ENCODE assay signal across 18 cellular contexts in the genomic region with DNA sequence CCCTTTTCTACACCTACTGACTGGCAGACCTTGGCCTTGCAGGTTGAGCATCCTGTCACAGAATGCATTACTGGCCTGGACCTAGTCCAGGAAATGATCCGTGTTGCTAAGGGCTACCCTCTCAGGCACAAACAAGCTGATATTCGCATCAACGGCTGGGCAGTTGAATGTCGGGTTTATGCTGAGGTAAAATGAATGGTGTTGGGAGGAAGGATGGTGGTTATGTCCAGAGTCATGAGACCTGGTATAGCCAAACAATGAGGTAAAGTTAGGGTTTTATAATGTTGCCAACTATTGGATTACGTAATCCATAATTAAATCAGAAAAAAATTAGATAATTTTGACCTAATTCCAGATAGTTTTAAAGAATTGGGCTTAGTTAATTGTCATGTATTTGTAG.
DNase-seq lines count a peak whose midpoint lies in the region; ATAC-seq, FAIRE-seq and TF ChIP-seq lines count a peak whose summit lies in the region.
"Had no signal": no experiment of that assay in that cellular context is flagged by ENCODE, and none has a peak within 500 bp of the region (broad histone marks: within the 10 kb centered on the region; RNA-seq: fewer than 3 reads in every experiment).

No MANE protein-coding gene starts in this region.

- H3K4me3 ChIP-seq in mammary epithelial cell (replicated peaks in 1 of 3; ENCODE audit: insufficient read depth in 1 of 3, low read depth in 2 of 3, low read length in 3 of 3) (no peak overlapping the region), small intestine (ENCODE audit: low read depth in 1 of 2, low read length in 2 of 2) (no peak overlapping the region)
- H3K4me3 ChIP-seq: left lung, vagina had no signal

- CTCF ChIA-PET in mammary epithelial cell (lab: Charles Lee; ENCODE audit: low non-redundant PET): no interaction called here
- CTCF ChIA-PET in MCF 10A (lab: Yijun Ruan, JAX): interaction anchor here (0.5 kb wide), 1 partner anchor 87 kb away, joined by 3 read pairs; no protein-coding TSS in a partner anchor

- intact Hi-C loops in mammary epithelial cell (cut with micrococcal nuclease): no loop called here
- intact Hi-C loops in MCF 10A (cut with micrococcal nuclease): no loop called here

- in situ Hi-C loops in mammary epithelial cell (cut with MboI; ENCODE audit: low sequenced_read_pairs in 2 of 2): no loop called here

- H3K36me3 Mint-ChIP-seq in MCF 10A (ENCODE audit: insufficient read depth, unreplicated experiment): peaks cover 7% of the 10 kb centered on the region

- peak; percentile 20 for DNase-seq in mammary epithelial cell
- DNase-seq in MCF 10A (ENCODE audit: unreplicated experiment): no peak
- DNase-seq in NCI-H524 (lab: John Stamatoyannopoulos, UW): peak; percentile 44 to 75
- peak; percentile 43 to 61 for DNase-seq in cerebellar nuclear complex (lab: John Stamatoyannopoulos, UW)
- DNase-seq in small intestine: peak; percentile 1
- no peak for DNase-seq in GOT3 (lab: John Stamatoyannopoulos, UW)
- DNase-seq in SW 1271 (lab: John Stamatoyannopoulos, UW): no peak
- DNase-seq: activated CD4-positive, alpha-beta T cell treated with anti-CD3 and anti-CD28 coated beads for 4 hours; activated T-cell treated with anti-CD3 and anti-CD28 coated beads, Interleukin-2, amount 50 U/mL, for 24 hours; amniotic stem cell; head of caudate nucleus; left lung; naive thymus-derived CD8-positive, alpha-beta T cell; right cardiac atrium; stimulated activated CD4-positive, alpha-beta T cell treated with anti-CD3 and anti-CD28 coated beads, Interleukin-4, amount 100 ng/mL, for 4 hours; stimulated activated naive B cell treated with anti-CD40 and anti-IgM and Interleukin-4, amounts not matched to agents 10 μg/mL and 1 μg/mL and 100 μg/mL, for 72 hours had no signal

- BruUV-seq in mammary epithelial cell (replicated peaks; lab: Mats Ljungman, UMichigan) (no TSS peak), MCF 10A (replicated peaks; lab: Mats Ljungman, UMichigan) (no TSS peak)

- POLR2A ChIA-PET in MCF 10A (lab: Yijun Ruan, JAX): interaction anchor here (0.8 to 1.8 kb wide), 2 partner anchors 10 to 139 kb away, joined by 3 to 7 read pairs; no protein-coding TSS in a partner anchor

- no peak overlapping the region for H3K4me2 ChIP-seq in mammary epithelial cell (ENCODE audit: insufficient read depth, low read depth, low read length)

- H3K4me1 Mint-ChIP-seq in MCF 10A (ENCODE audit: insufficient read depth, unreplicated experiment): peaks cover 8% of the 10 kb centered on the region

- WGBS in mammary epithelial cell (ENCODE audit: low coverage, missing lambda C conversion rate): 68% methylated on average over 5 of the region's 5 CpGs
- WGBS in small intestine, 3 donors: 80 to 90% (median 84%) methylated on average over 5 of the region's 5 CpGs

- no peaks in the 10 kb centered on the region for H3K4me1 ChIP-seq in mammary epithelial cell (ENCODE audit: insufficient read depth, low read length)
- no peaks in the 10 kb centered on the region for H3K4me1 ChIP-seq in small intestine (ENCODE audit: control insufficient read depth in 2 of 2, insufficient read depth in 1 of 2, low read depth in 1 of 2, low read length in 1 of 2)
- H3K4me1 ChIP-seq: left lung, vagina had no signal

- no peaks in the 10 kb centered on the region for H3K27me3 Mint-ChIP-seq in MCF 10A (ENCODE audit: insufficient read depth, unreplicated experiment)
- H3K27me3 Mint-ChIP-seq: activated T-cell treated with anti-CD3 and anti-CD28 coated beads, Interleukin-2, amount 50 U/mL, for 24 hours; naive thymus-derived CD8-positive, alpha-beta T cell; stimulated activated naive B cell treated with anti-CD40 and anti-IgM and Interleukin-4, amounts not matched to agents 10 μg/mL and 1 μg/mL and 100 μg/mL, for 72 hours had no signal

- no peak overlapping the region for H3K4me3 Mint-ChIP-seq in MCF 10A (ENCODE audit: unreplicated experiment)
- H3K4me3 Mint-ChIP-seq: activated T-cell treated with anti-CD3 and anti-CD28 coated beads, Interleukin-2, amount 50 U/mL, for 24 hours; naive thymus-derived CD8-positive, alpha-beta T cell; stimulated activated naive B cell treated with anti-CD40 and anti-IgM and Interleukin-4, amounts not matched to agents 10 μg/mL and 1 μg/mL and 100 μg/mL, for 72 hours had no signal

- H3K9ac ChIP-seq in mammary epithelial cell (ENCODE audit: insufficient read depth, low read length): no peak overlapping the region

- no peak for FAIRE-seq in small intestine (lab: Jason Lieb, UNC)

- H4K20me1 ChIP-seq in mammary epithelial cell (ENCODE audit: insufficient read depth, low read length): no peaks in the 10 kb centered on the region

- H3K9me3 ChIP-seq in mammary epithelial cell (replicated peaks; ENCODE audit: insufficient read depth, low read length) (no peaks in the 10 kb centered on the region), small intestine (ENCODE audit: control insufficient read depth, low read depth) (no peaks in the 10 kb centered on the region)
- H3K9me3 ChIP-seq: left lung, vagina had no signal

- dilution Hi-C loops in mammary epithelial cell (cut with HindIII; ENCODE audit: low sequenced_read_pairs): no loop called here

- H3K79me2 ChIP-seq in mammary epithelial cell (ENCODE audit: insufficient read depth, low read length): no peaks in the 10 kb centered on the region

- no peaks in the 10 kb centered on the region for H3K9me3 Mint-ChIP-seq in MCF 10A (ENCODE audit: unreplicated experiment)
- H3K9me3 Mint-ChIP-seq: activated T-cell treated with anti-CD3 and anti-CD28 coated beads, Interleukin-2, amount 50 U/mL, for 24 hours; stimulated activated naive B cell treated with anti-CD40 and anti-IgM and Interleukin-4, amounts not matched to agents 10 μg/mL and 1 μg/mL and 100 μg/mL, for 72 hours had no signal

- no peak overlapping the region for H3K27ac Mint-ChIP-seq in MCF 10A (ENCODE audit: low read depth, unreplicated experiment)
- H3K27ac Mint-ChIP-seq: activated T-cell treated with anti-CD3 and anti-CD28 coated beads, Interleukin-2, amount 50 U/mL, for 24 hours; naive thymus-derived CD8-positive, alpha-beta T cell; stimulated activated naive B cell treated with anti-CD40 and anti-IgM and Interleukin-4, amounts not matched to agents 10 μg/mL and 1 μg/mL and 100 μg/mL, for 72 hours had no signal

- TF ChIP-seq CTCF in mammary epithelial cell (conservative IDR thresholded peaks at IDR 0.05 in 1 of 2, IDR thresholded peaks at IDR 0.05 in 1 of 2; ENCODE audit: extremely low read depth in 1 of 2, insufficient read depth in 1 of 2, low read depth in 1 of 2, low read length in 2 of 2) (no peak), MCF 10A (IDR thresholded peaks at IDR 0.05; ENCODE audit: unreplicated experiment) (no peak)

- ATAC-seq in HG03457 (IDR thresholded peaks at IDR 0.05; ENCODE audit: unreplicated experiment): no peak
- ATAC-seq: left lung; naive thymus-derived CD8-positive, alpha-beta T cell; right cardiac atrium; stimulated activated naive B cell treated with anti-CD40 and anti-IgM and Interleukin-4, amounts not matched to agents 10 μg/mL and 1 μg/mL and 100 μg/mL, for 72 hours had no signal

- no peak overlapping the region for H2AFZ ChIP-seq in mammary epithelial cell (ENCODE audit: low read depth, low read length)

- H3K36me3 ChIP-seq in mammary epithelial cell (ENCODE audit: insufficient read depth, low read length) (peaks cover 1% of the 10 kb centered on the region), small intestine (ENCODE audit: control insufficient read depth in 2 of 2, insufficient read depth in 2 of 2, low read length in 2 of 2) (no peaks in the 10 kb centered on the region)
- H3K36me3 ChIP-seq: left lung, vagina had no signal

- no peaks in the 10 kb centered on the region for H3K27me3 ChIP-seq in mammary epithelial cell (ENCODE audit: insufficient read depth, low read length)
- H3K27me3 ChIP-seq in small intestine (ENCODE audit: control insufficient read depth in 2 of 2, insufficient read depth in 2 of 2, low read length in 2 of 2): no peaks in the 10 kb centered on the region
- H3K27me3 ChIP-seq: left lung, vagina had no signal

- H3K27ac ChIP-seq in mammary epithelial cell (ENCODE audit: insufficient read depth, low read depth, low read length) (no peak overlapping the region), small intestine (ENCODE audit: low read depth in 1 of 2, low read length in 1 of 2) (no peak overlapping the region)
- H3K27ac ChIP-seq: left lung, vagina had no signal

Comparison
In these comparisons a context has a peak if more than half of its experiments do, and no peak if none do; other contexts are left out.
1. DNase-seq: peak in mammary epithelial cell (single experiment), NCI-H524 (2 of 2), cerebellar nuclear complex (2 of 2) and small intestine (single experiment); none in MCF 10A (single experiment), GOT3 (single experiment) and SW 1271 (0 of 2).